Comparison of ENCODE assay signal across 1 cellular context in genomic region chr3:139299261-139300132, GRCh38.
A peak's percentile ranks its signal among the peaks of the same experiment; 100 is the strongest.
TF ChIP-seq lines count a peak whose summit lies in the region.

No MANE protein-coding gene starts in this region.

TF ChIP-seq in K562, 482 proteins besides CTCF, POLR2A, EP300 and RAD21 (continued from another document and continues in another):
- TF ChIP-seq SRSF7 (optimal IDR thresholded peaks at IDR 0.05; ENCODE audit: low read depth, low read length): no peak
- TF ChIP-seq TFE3 (CRISPR knock-in tag; IDR thresholded peaks at IDR 0.05): no peak
- TF ChIP-seq CHD7 (IDR thresholded peaks at IDR 0.05; ENCODE audit: low read depth, low read length): no peak
- peak; percentile 98 for TF ChIP-seq CBFA2T2 (conservative IDR thresholded peaks at IDR 0.05)
- TF ChIP-seq ZNF695 (CRISPR knock-in tag; IDR thresholded peaks at IDR 0.05): no peak
- TF ChIP-seq NBN (IDR thresholded peaks at IDR 0.05; ENCODE audit: low read depth): peak; percentile 97
- TF ChIP-seq ID3 (CRISPR knock-in tag; IDR thresholded peaks at IDR 0.05): no peak
- TF ChIP-seq ID3 (tag; IDR thresholded peaks at IDR 0.05): peak; percentile 68; the same call in 1 of the 2 replicates
- peak; percentile 98 for TF ChIP-seq TEAD4 (IDR thresholded peaks at IDR 0.05; ENCODE audit: low read length)
- no peak for TF ChIP-seq TEAD4 (CRISPR knock-in tag; IDR thresholded peaks at IDR 0.05; ENCODE audit: borderline replicate concordance)
- no peak; the same call in 1 of the 2 replicates for TF ChIP-seq RAD51 (IDR thresholded peaks at IDR 0.05; ENCODE audit: borderline replicate concordance, low read depth)
- TF ChIP-seq BDP1 (IDR thresholded peaks at IDR 0.05; ENCODE audit: insufficient read depth, insufficient read length): no peak
- no peak; the same call in 1 of the 2 replicates for TF ChIP-seq MEF2A (IDR thresholded peaks at IDR 0.05; ENCODE audit: control insufficient read depth, low read depth, low read length)
- no peak for TF ChIP-seq CHD1 (IDR thresholded peaks at IDR 0.05; ENCODE audit: low read length)
- TF ChIP-seq THRB (CRISPR knock-in tag; conservative IDR thresholded peaks at IDR 0.05): no peak
- peak; percentile 91 for TF ChIP-seq LEF1 (IDR thresholded peaks at IDR 0.05)
- TF ChIP-seq NRF1 (conservative IDR thresholded peaks at IDR 0.05 in 1 of 2, IDR thresholded peaks at IDR 0.05 in 1 of 2): peak; percentile 43 to 54; a peak in 3 of 4 replicates
- TF ChIP-seq ASH1L (IDR thresholded peaks at IDR 0.05; ENCODE audit: borderline replicate concordance, low read depth, partially characterized antibody): no peak
- peak; percentile 89 to 98; a peak in 3 of 4 replicates for TF ChIP-seq RCOR1 (IDR thresholded peaks at IDR 0.05; ENCODE audit: borderline replicate concordance in 1 of 2, low read depth in 2 of 2, low read length in 2 of 2)
- no peak for TF ChIP-seq ZBTB12 (CRISPR knock-in tag; IDR thresholded peaks at IDR 0.05)
- no peak for TF ChIP-seq NFATC3 (IDR thresholded peaks at IDR 0.05)
- peak; percentile 97 to 98 for TF ChIP-seq TRIM24 (IDR thresholded peaks at IDR 0.05)
- TF ChIP-seq CBX2 (IDR thresholded peaks at IDR 0.05; ENCODE audit: insufficient read depth, low read length, poor library complexity, severe bottlenecking): no peak
- TF ChIP-seq POLR2AphosphoS5 (IDR thresholded peaks at IDR 0.05; ENCODE audit: control insufficient read depth, insufficient read depth, low read depth, low read length): peak; percentile 99
- TF ChIP-seq AFF4 (CRISPR knock-in tag; IDR thresholded peaks at IDR 0.05): no peak
- TF ChIP-seq DPF2 (IDR thresholded peaks at IDR 0.05): peak; percentile 100
- peak; percentile 51; the same call in 1 of the 2 replicates for TF ChIP-seq SPI1 (IDR thresholded peaks at IDR 0.05; ENCODE audit: borderline replicate concordance, low read depth, low read length)
- no peak for TF ChIP-seq ZBTB49 (CRISPR knock-in tag; IDR thresholded peaks at IDR 0.05; ENCODE audit: borderline replicate concordance)
- no peak for TF ChIP-seq ZNF586 (CRISPR knock-in tag; conservative IDR thresholded peaks at IDR 0.05)
- TF ChIP-seq SUPT5H (IDR thresholded peaks at IDR 0.05): no peak
- TF ChIP-seq ZNF134 (CRISPR knock-in tag; conservative IDR thresholded peaks at IDR 0.05): no peak
- TF ChIP-seq CHCHD3 (CRISPR knock-in tag; IDR thresholded peaks at IDR 0.05): no peak
- TF ChIP-seq EGR1 (conservative IDR thresholded peaks at IDR 0.05): peak; percentile 88
- no peak for TF ChIP-seq PRMT5 (CRISPR knock-in tag; IDR thresholded peaks at IDR 0.05)
- TF ChIP-seq ZNF398 (CRISPR knock-in tag; IDR thresholded peaks at IDR 0.05): no peak
